Comparison of ENCODE assay signal across 8 cellular contexts in the genomic region with DNA sequence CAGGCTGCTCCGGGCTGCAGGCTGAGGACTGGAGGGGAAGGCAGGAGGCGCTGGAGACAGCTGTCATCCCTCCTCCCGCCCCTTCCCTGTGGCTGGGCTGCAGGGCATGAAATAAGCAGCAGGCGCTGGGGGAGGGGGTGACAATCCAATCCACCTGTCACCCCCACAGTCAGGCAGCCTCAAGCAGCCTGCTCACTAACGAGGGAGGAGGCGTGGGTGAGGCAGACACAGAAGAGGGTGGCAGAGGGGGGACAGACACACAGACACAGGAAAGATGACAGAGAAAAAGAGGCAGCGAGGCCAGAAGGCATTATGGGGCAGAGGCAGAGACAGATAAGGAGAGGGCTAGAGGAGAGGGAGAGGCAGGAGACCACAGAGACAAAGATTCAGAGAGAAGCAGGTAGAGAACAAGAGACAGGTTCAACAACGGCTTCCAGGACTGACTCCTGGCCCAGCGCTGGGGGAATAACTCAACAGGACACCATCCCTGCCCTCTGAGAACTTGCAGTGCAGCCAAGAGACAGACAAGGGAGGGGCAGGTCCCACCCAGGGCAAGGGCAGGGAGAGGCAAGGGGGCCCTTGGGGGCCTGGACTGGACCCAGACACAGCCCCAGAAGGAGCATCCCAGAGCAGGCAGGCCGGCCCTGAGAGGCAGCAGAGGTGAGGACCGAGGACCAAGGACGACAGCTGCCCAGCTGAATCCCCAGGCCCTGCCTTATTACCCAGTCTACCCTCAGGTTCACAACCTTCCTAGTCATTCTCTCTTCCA. TPM values are rescaled to one million over a fixed set of nuclear protein-coding genes. Genes with fewer than 3 reads are reported as not detected.
DNase-seq lines count a peak whose midpoint lies in the region; ATAC-seq and TF ChIP-seq lines count a peak whose summit lies in the region.

No MANE protein-coding gene starts in this region.

- no peak for TF ChIP-seq POLR2A in lower leg skin (IDR thresholded peaks at IDR 0.05)

- TF ChIP-seq CTCF in lower leg skin (IDR thresholded peaks at IDR 0.05) (no peak), GM20000 (IDR thresholded peaks at IDR 0.05; ENCODE audit: extremely low read depth, missing control alignments) (no peak)

- peak; percentile 94 for DNase-seq in NCI-H82 treated with DMSO at 0.1 percent for 48 hours (lab: John Stamatoyannopoulos, UW; ENCODE audit: unreplicated experiment)
- DNase-seq in activated T-helper 9 cell treated with anti-CD3 and anti-CD28 coated beads, Interleukin-2, amount 50 U/mL, for 16 hours (ENCODE audit: low read depth) = peak; percentile 26
- DNase-seq in left cardiac atrium = peak; percentile 63
- no peak for DNase-seq in sciatic nerve (ENCODE audit: low spot score)
- DNase-seq in lower leg skin (ENCODE audit: low spot score in 2 of 2) = no peak
- DNase-seq in GM20000 (ENCODE audit: low spot score) = no peak

- ATAC-seq in GM18867 (IDR thresholded peaks at IDR 0.05; ENCODE audit: unreplicated experiment) = peak; percentile 28
- peak; percentile 8 for ATAC-seq in HG03060 (IDR thresholded peaks at IDR 0.05; ENCODE audit: low read depth, unreplicated experiment)
- ATAC-seq in left cardiac atrium = peak; percentile 58 to 70
- ATAC-seq in sciatic nerve = peak; percentile 54

- WGBS in lower leg skin, 2 donors = 31 to 34% methylated on average over 9 to 12 of the region's 12 CpGs

- intact Hi-C loops in left cardiac atrium (cut with DNase I) (loop anchor here in 1 of 2 donors (10.0 kb wide), 1 partner anchor 115 kb away; the partner anchor contains the start of gene GPATCH4), sciatic nerve (cut with DNase I) (no loop called here), lower leg skin (cut with DNase I; ENCODE audit: low total_unique reads) (no loop called here)

- no peak overlapping the region for H3K4me3 ChIP-seq in lower leg skin (ENCODE audit: low read depth, poor library complexity, severe bottlenecking)

RNA-seq across cellular contexts. Expression of gene MEF2D, which starts 11.2 kb away (rescaled TPM):
- 10 to 100 TPM; 69.0 to 81.7 TPM for total RNA-seq in left cardiac atrium
- total RNA-seq in sciatic nerve = 66.8 TPM
- 10 to 100 TPM; 32.1 to 67.3 (median 55.6) TPM for total RNA-seq in lower leg skin

Comparison
In these comparisons a context has a peak if more than half of its experiments do, and no peak if none do; other contexts are left out.
1. ATAC-seq: peak in every context shown above with its lines; median percentile 64 in left cardiac atrium; 54 in sciatic nerve; 28 in GM18867; 8 in HG03060.
2. DNase-seq: peak in NCI-H82 treated with DMSO at 0.1 percent for 48 hours (single experiment), activated T-helper 9 cell treated with anti-CD3 and anti-CD28 coated beads, Interleukin-2, amount 50 U/mL, for 16 hours (single experiment) and left cardiac atrium (single experiment); none in sciatic nerve (single experiment), lower leg skin (0 of 2) and GM20000 (single experiment).